Comparison of ENCODE assay signal across 32 cellular contexts in the genomic region with DNA sequence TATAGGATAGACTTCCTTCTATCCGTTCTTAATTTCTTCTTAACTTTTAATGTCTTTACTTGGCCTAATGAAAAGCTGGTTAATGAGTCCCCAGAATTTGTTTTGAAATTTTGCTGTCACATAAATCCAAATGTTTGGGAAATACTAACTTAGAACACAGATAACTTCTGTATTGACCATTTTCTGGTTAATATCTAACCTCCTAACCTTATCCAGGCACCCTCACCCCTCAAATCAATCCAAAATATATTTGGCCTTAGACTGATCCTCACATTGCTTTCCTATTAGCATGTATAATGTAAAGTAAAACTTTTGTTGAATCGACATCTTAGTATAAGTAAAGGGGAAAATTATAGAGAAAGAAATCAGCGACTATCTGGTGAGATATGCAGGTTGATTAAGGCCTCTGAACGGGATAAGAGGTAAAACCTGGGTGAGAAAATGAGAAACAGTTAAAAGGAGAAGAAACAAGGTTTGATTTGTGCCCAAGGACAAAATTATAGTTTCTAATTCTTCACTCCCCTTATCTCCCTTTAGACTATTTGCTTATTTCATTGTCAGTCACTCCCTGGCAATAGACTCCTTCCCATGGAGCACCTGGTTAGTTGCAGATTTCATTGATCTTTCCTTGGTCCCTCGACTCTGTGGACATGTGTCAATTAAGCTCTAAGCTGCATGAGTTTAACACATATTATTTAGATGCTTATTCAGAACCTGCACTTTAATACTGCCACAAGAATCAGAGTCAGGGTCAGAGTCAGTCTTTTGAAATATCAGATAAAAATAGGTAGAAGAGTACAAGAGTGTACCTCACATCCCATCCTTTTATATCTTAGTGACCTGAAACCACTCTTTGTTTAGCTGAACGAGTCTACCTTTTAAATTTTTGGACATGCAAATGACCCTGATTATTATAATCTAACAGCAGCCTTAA.
"Had no signal": no experiment of that assay in that cellular context is flagged by ENCODE, and none has a peak within 500 bp of the region (broad histone marks: within the 10 kb centered on the region; RNA-seq: fewer than 3 reads in every experiment).

No MANE protein-coding gene starts in this region.

- H3K4me3 ChIP-seq: coronary artery, dorsolateral prefrontal cortex had no signal

- ATAC-seq: activated CD4-positive, alpha-beta T cell treated with anti-CD3 and anti-CD28 coated beads for 36 hours; activated CD8-positive, alpha-beta memory T cell treated with anti-CD3 and anti-CD28 coated beads, Interleukin-2, amount 10 ng/mL, durations not matched to agents 7 days and 5 days; activated CD8-positive, alpha-beta T cell treated with anti-CD3 and anti-CD28 coated beads, Interleukin-2, amount 10 ng/mL, durations not matched to agents 7 days and 5 days; activated T-helper 17 cell treated with anti-CD3 and anti-CD28 coated beads, Interleukin-2, amount 50 U/mL, for 72 hours; esophagus mucosa; T-cell had no signal

- H3K27ac Mint-ChIP-seq: activated CD4-positive, alpha-beta memory T cell treated with anti-CD3 and anti-CD28 coated beads for 36 hours; activated CD4-positive, alpha-beta T cell treated with anti-CD3 and anti-CD28 coated beads for 36 hours; activated CD4-positive, alpha-beta T cell treated with anti-CD3 and anti-CD28 coated beads, Interleukin-2, amount 10 ng/mL, durations not matched to agents 24 days and 14 days; activated CD8-positive, alpha-beta memory T cell treated with anti-CD3 and anti-CD28 coated beads, Interleukin-2, amount 10 ng/mL, durations not matched to agents 7 days and 5 days; activated CD8-positive, alpha-beta T cell treated with anti-CD3 and anti-CD28 coated beads, Interleukin-2, amount 10 ng/mL, durations not matched to agents 7 days and 5 days; activated naive CD8-positive, alpha-beta T cell; activated T-helper 17 cell treated with anti-CD3 and anti-CD28 coated beads, Interleukin-2, amount 50 U/mL, for 72 hours; dendritic cell treated with granulocyte-macrophage colony-stimulating factor and Interleukin-4, amounts not matched to agents 40 ng/mL and 50 ng/mL, for 4 days; endodermal cell; T-cell; T-helper 1 cell treated with Interleukin-12 subunit alpha and Interleukin-12 subunit beta and Interleukin-4 antibody, amounts not matched to agents 30 μg/mL and 1 μg/mL, for 36 hours; T-helper 2 cell treated with Interferon-gamma antibody and Interleukin-4, amounts not matched to agents 5 μg/mL and 100 μg/mL, for 36 hours had no signal

- H3K4me1 Mint-ChIP-seq: activated CD8-positive, alpha-beta memory T cell treated with anti-CD3 and anti-CD28 coated beads, Interleukin-2, amount 10 ng/mL, durations not matched to agents 7 days and 5 days; central memory CD8-positive, alpha-beta T cell had no signal

- DNase-seq: activated CD4-positive, alpha-beta memory T cell treated with anti-CD3 and anti-CD28 coated beads for 36 hours; activated CD4-positive, alpha-beta T cell treated with anti-CD3 and anti-CD28 coated beads for 36 hours; activated CD4-positive, alpha-beta T cell treated with anti-CD3 and anti-CD28 coated beads, Interleukin-2, amount 10 ng/mL, durations not matched to agents 24 days and 14 days; activated CD4-positive, CD25-positive, alpha-beta regulatory T cell; activated CD4-positive, CD25-positive, alpha-beta regulatory T cell treated with anti-CD3 and anti-CD28 coated beads, Interleukin-2, amount 50 U/mL, for 72 hours; activated CD8-positive, alpha-beta memory T cell treated with anti-CD3 and anti-CD28 coated beads, Interleukin-2, amount 10 ng/mL, durations not matched to agents 7 days and 5 days; activated CD8-positive, alpha-beta memory T cell treated with anti-CD3 and anti-CD28 coated beads, Interleukin-2, amount 50 U/mL, for 4 hours; activated CD8-positive, alpha-beta T cell treated with anti-CD3 and anti-CD28 coated beads, Interleukin-2, amount 10 ng/mL, durations not matched to agents 7 days and 5 days; activated effector memory CD4-positive, alpha-beta T cell treated with Interleukin-2 at 50 U/mL for 16 hours; activated gamma-delta T cell treated with Interleukin-2 at 50 U/mL for 16 hours; activated naive CD4-positive, alpha-beta T cell treated with anti-CD3 and anti-CD28 coated beads, Interleukin-2, amount 50 U/mL, for 16 hours; activated naive CD4-positive, alpha-beta T cell treated with Interleukin-2 at 50 U/mL for 16 hours; activated T-cell treated with anti-CD3 and anti-CD28 coated beads, Interleukin-2, amount 50 U/mL, for 1 hour; amniotic stem cell; anterior cingulate cortex; brain microvascular endothelial cell; dorsolateral prefrontal cortex; effector memory CD4-positive, alpha-beta T cell; endodermal cell; foreskin fibroblast; SW 1271; T-cell had no signal

- H3K27me3 Mint-ChIP-seq: activated CD4-positive, alpha-beta memory T cell treated with anti-CD3 and anti-CD28 coated beads for 36 hours; activated CD4-positive, alpha-beta T cell treated with anti-CD3 and anti-CD28 coated beads for 36 hours; activated CD4-positive, alpha-beta T cell treated with anti-CD3 and anti-CD28 coated beads, Interleukin-2, amount 10 ng/mL, durations not matched to agents 24 days and 14 days; activated CD8-positive, alpha-beta memory T cell treated with anti-CD3 and anti-CD28 coated beads, Interleukin-2, amount 10 ng/mL, durations not matched to agents 7 days and 5 days; activated naive CD8-positive, alpha-beta T cell; activated T-helper 17 cell treated with anti-CD3 and anti-CD28 coated beads, Interleukin-2, amount 50 U/mL, for 72 hours; central memory CD8-positive, alpha-beta T cell; dendritic cell treated with granulocyte-macrophage colony-stimulating factor and Interleukin-4, amounts not matched to agents 40 ng/mL and 50 ng/mL, for 4 days; T-cell had no signal

- FAIRE-seq: astrocyte, bronchial epithelial cell had no signal

- H3K4me3 Mint-ChIP-seq: activated CD4-positive, alpha-beta memory T cell treated with anti-CD3 and anti-CD28 coated beads for 36 hours; activated CD4-positive, alpha-beta T cell treated with anti-CD3 and anti-CD28 coated beads for 36 hours; activated CD4-positive, alpha-beta T cell treated with anti-CD3 and anti-CD28 coated beads, Interleukin-2, amount 10 ng/mL, durations not matched to agents 24 days and 14 days; activated CD8-positive, alpha-beta memory T cell treated with anti-CD3 and anti-CD28 coated beads, Interleukin-2, amount 10 ng/mL, durations not matched to agents 7 days and 5 days; activated CD8-positive, alpha-beta T cell treated with anti-CD3 and anti-CD28 coated beads, Interleukin-2, amount 10 ng/mL, durations not matched to agents 7 days and 5 days; activated naive CD8-positive, alpha-beta T cell; activated T-helper 17 cell treated with anti-CD3 and anti-CD28 coated beads, Interleukin-2, amount 50 U/mL, for 72 hours; central memory CD8-positive, alpha-beta T cell; dendritic cell treated with granulocyte-macrophage colony-stimulating factor and Interleukin-4, amounts not matched to agents 40 ng/mL and 50 ng/mL, for 4 days; endodermal cell; T-cell; T-helper 1 cell treated with Interleukin-12 subunit alpha and Interleukin-12 subunit beta and Interleukin-4 antibody, amounts not matched to agents 30 μg/mL and 1 μg/mL, for 36 hours; T-helper 2 cell treated with Interferon-gamma antibody and Interleukin-4, amounts not matched to agents 5 μg/mL and 100 μg/mL, for 36 hours had no signal

- H3K27me3 ChIP-seq: brain microvascular endothelial cell, dorsolateral prefrontal cortex had no signal

- H3K9me3 Mint-ChIP-seq: activated CD4-positive, alpha-beta memory T cell treated with anti-CD3 and anti-CD28 coated beads for 36 hours; activated CD4-positive, alpha-beta T cell treated with anti-CD3 and anti-CD28 coated beads, Interleukin-2, amount 10 ng/mL, durations not matched to agents 24 days and 14 days; activated T-helper 17 cell treated with anti-CD3 and anti-CD28 coated beads, Interleukin-2, amount 50 U/mL, for 72 hours; central memory CD8-positive, alpha-beta T cell; dendritic cell treated with granulocyte-macrophage colony-stimulating factor and Interleukin-4, amounts not matched to agents 40 ng/mL and 50 ng/mL, for 4 days; endodermal cell; T-cell; T-helper 1 cell treated with Interleukin-12 subunit alpha and Interleukin-12 subunit beta and Interleukin-4 antibody, amounts not matched to agents 30 μg/mL and 1 μg/mL, for 36 hours; T-helper 2 cell treated with Interferon-gamma antibody and Interleukin-4, amounts not matched to agents 5 μg/mL and 100 μg/mL, for 36 hours had no signal

- H3K27ac ChIP-seq: brain microvascular endothelial cell, coronary artery, dorsolateral prefrontal cortex had no signal

- H3K36me3 ChIP-seq: brain microvascular endothelial cell had no signal
